In genomic region chr2:9100080-9100876, GRCh38 we compare ENCODE assay signal across 21 cellular contexts.
DNase-seq lines count a peak whose midpoint lies in the region; ATAC-seq and TF ChIP-seq lines count a peak whose summit lies in the region.
"Had no signal": no experiment of that assay in that cellular context is flagged by ENCODE, and none has a peak within 500 bp of the region (broad histone marks: within the 10 kb centered on the region; RNA-seq: fewer than 3 reads in every experiment).

No MANE protein-coding gene starts in this region.

- DNase-seq in GM10266 (ENCODE audit: extremely low spot score) (peak; percentile 68), left ventricle myocardium superior (no peak), lower lobe of right lung (no peak), esophagus muscularis mucosa (ENCODE audit: extremely low spot score) (no peak)
- DNase-seq in activated naive CD8-positive, alpha-beta T cell treated with anti-CD3 and anti-CD28 coated beads for 36 hours, result no peak
- DNase-seq: activated CD4-positive, alpha-beta memory T cell treated with anti-CD3 and anti-CD28 coated beads, Interleukin-2, amount 10 ng/mL, durations not matched to agents 7 days and 5 days; CD4-positive, alpha-beta T cell; colonic mucosa; glutamatergic neuron; NCI-H187; NCI-H524 treated with DMSO at 0.1 percent for 48 hours; stimulated activated CD4-positive, alpha-beta T cell treated with anti-CD3 and anti-CD28 coated beads, Interleukin-15, amount 100 ng/mL, for 24 hours had no signal

- H3K27me3 ChIP-seq in lower lobe of right lung (ENCODE audit: low read depth) (no peaks in the 10 kb centered on the region), esophagus muscularis mucosa (no peaks in the 10 kb centered on the region)
- H3K27me3 ChIP-seq: colonic mucosa, suprapubic skin had no signal

- no peaks in the 10 kb centered on the region for H3K9me3 ChIP-seq in lower lobe of right lung
- H3K9me3 ChIP-seq in esophagus muscularis mucosa, result no peaks in the 10 kb centered on the region
- H3K9me3 ChIP-seq: colonic mucosa, suprapubic skin had no signal

- no peak overlapping the region for H3K4me3 Mint-ChIP-seq in activated naive CD8-positive, alpha-beta T cell treated with anti-CD3 and anti-CD28 coated beads for 36 hours
- H3K4me3 Mint-ChIP-seq: activated CD4-positive, alpha-beta memory T cell treated with anti-CD3 and anti-CD28 coated beads, Interleukin-2, amount 10 ng/mL, durations not matched to agents 7 days and 5 days; neural crest cell had no signal

- H3K27ac ChIP-seq in lower lobe of right lung (no peak overlapping the region), esophagus muscularis mucosa (replicated peaks in 1 of 4) (no peak overlapping the region)
- H3K27ac ChIP-seq: colonic mucosa, epithelial cell of prostate, SK-N-MC, suprapubic skin had no signal

- H3K4me3 ChIP-seq in lower lobe of right lung (no peak overlapping the region), esophagus muscularis mucosa (no peak overlapping the region)
- H3K4me3 ChIP-seq: colonic mucosa, SK-N-MC, suprapubic skin had no signal

- intact Hi-C loops in left ventricle myocardium superior (cut with micrococcal nuclease) (no loop called here), lower lobe of right lung (cut with DNase I) (no loop called here), esophagus muscularis mucosa (cut with DNase I) (no loop called here)

- no peak for TF ChIP-seq POLR2A in esophagus muscularis mucosa (IDR thresholded peaks at IDR 0.05; ENCODE audit: low read depth)

- TF ChIP-seq CTCF in GM10266 (IDR thresholded peaks at IDR 0.05; ENCODE audit: control insufficient read depth, insufficient read depth, low read depth, missing control alignments), result no peak
- no peak for TF ChIP-seq CTCF in lower lobe of right lung (IDR thresholded peaks at IDR 0.05)
- no peak for TF ChIP-seq CTCF in esophagus muscularis mucosa (IDR thresholded peaks at IDR 0.05)

- no peak for TF ChIP-seq EP300 in esophagus muscularis mucosa (IDR thresholded peaks at IDR 0.05)

- H3K27me3 Mint-ChIP-seq in activated naive CD8-positive, alpha-beta T cell treated with anti-CD3 and anti-CD28 coated beads for 36 hours, result peaks cover 15% of the 10 kb centered on the region

- H3K9me3 Mint-ChIP-seq in activated naive CD8-positive, alpha-beta T cell treated with anti-CD3 and anti-CD28 coated beads for 36 hours, result no peaks in the 10 kb centered on the region
- H3K9me3 Mint-ChIP-seq: activated CD4-positive, alpha-beta memory T cell treated with anti-CD3 and anti-CD28 coated beads, Interleukin-2, amount 10 ng/mL, durations not matched to agents 7 days and 5 days; activated T-helper 2 cell treated with anti-CD3 and anti-CD28 coated beads, Interferon-gamma antibody, Interleukin-2, Interleukin-4, amounts not matched to agents 10 μg/mL and 5 μg/mL and 100 μg/mL, durations not matched to agents 14 hours and 24 hours and 36 hours; CD4-positive, alpha-beta T cell; memory B cell; neural crest cell had no signal

- no peak overlapping the region for H3K27ac Mint-ChIP-seq in activated naive CD8-positive, alpha-beta T cell treated with anti-CD3 and anti-CD28 coated beads for 36 hours
- H3K27ac Mint-ChIP-seq: activated CD4-positive, alpha-beta memory T cell treated with anti-CD3 and anti-CD28 coated beads, Interleukin-2, amount 10 ng/mL, durations not matched to agents 7 days and 5 days; activated T-helper 2 cell treated with anti-CD3 and anti-CD28 coated beads, Interferon-gamma antibody, Interleukin-2, Interleukin-4, amounts not matched to agents 10 μg/mL and 5 μg/mL and 100 μg/mL, durations not matched to agents 14 hours and 24 hours and 36 hours; CD4-positive, alpha-beta T cell; memory B cell had no signal

- H3K36me3 ChIP-seq in lower lobe of right lung, result no peaks in the 10 kb centered on the region
- no peaks in the 10 kb centered on the region for H3K36me3 ChIP-seq in esophagus muscularis mucosa
- H3K36me3 ChIP-seq: colonic mucosa, suprapubic skin had no signal

- H3K4me1 ChIP-seq in lower lobe of right lung (peaks cover 21% of the 10 kb centered on the region), esophagus muscularis mucosa (peaks cover 8 to 17% (median 13%) of the 10 kb centered on the region in 4 donors)
- H3K4me1 ChIP-seq: colonic mucosa had no signal

- 94% methylated on average over 10 of the region's 10 CpGs for WGBS in esophagus muscularis mucosa

- ATAC-seq in GM19025 (IDR thresholded peaks at IDR 0.05; ENCODE audit: low read depth, unreplicated experiment) (peak; percentile 56), GM21825 (IDR thresholded peaks at IDR 0.05; ENCODE audit: unreplicated experiment) (peak; percentile 47), HG03442 (IDR thresholded peaks at IDR 0.05; ENCODE audit: unreplicated experiment) (peak; percentile 54), left ventricle myocardium superior (no peak), lower lobe of right lung (no peak)

- H3K36me3 Mint-ChIP-seq in activated naive CD8-positive, alpha-beta T cell treated with anti-CD3 and anti-CD28 coated beads for 36 hours, result no peaks in the 10 kb centered on the region
- H3K36me3 Mint-ChIP-seq: memory B cell had no signal

- H3K4me1 Mint-ChIP-seq in activated naive CD8-positive, alpha-beta T cell treated with anti-CD3 and anti-CD28 coated beads for 36 hours, result peaks cover 10% of the 10 kb centered on the region
- H3K4me1 Mint-ChIP-seq: activated CD4-positive, alpha-beta memory T cell treated with anti-CD3 and anti-CD28 coated beads, Interleukin-2, amount 10 ng/mL, durations not matched to agents 7 days and 5 days had no signal

Comparison
In these comparisons a context has a peak if more than half of its experiments do, and no peak if none do; other contexts are left out.
1. ATAC-seq: peak in GM19025 (single experiment), GM21825 (single experiment) and HG03442 (single experiment); none in left ventricle myocardium superior (single experiment) and lower lobe of right lung (0 of 2).